1 cellular context compared by ENCODE assay signal in the genomic region with DNA sequence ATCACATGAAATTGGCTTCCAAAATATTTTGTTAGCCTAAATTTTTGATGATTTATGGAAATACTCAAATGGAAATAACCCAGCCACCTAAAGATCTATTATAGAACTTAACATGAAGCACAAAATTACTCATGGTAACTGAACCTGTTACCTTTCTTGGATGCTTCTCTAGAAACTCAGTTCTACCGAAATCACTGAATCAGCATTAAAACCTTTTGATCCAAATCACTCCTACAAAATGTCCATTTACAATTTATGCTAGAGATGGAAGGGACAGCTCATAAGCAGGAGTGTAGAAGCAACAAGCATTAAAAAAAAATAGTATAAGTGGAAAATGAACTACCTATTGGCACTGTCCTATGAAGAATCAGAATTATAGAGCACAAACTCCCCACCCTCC.
TF ChIP-seq lines count a peak whose summit lies in the region.

No MANE protein-coding gene starts in this region.

TF ChIP-seq in GM23338, 12 proteins besides CTCF, POLR2A, EP300 and RAD21 (continued from another document):
- TF ChIP-seq, protein P1, sequence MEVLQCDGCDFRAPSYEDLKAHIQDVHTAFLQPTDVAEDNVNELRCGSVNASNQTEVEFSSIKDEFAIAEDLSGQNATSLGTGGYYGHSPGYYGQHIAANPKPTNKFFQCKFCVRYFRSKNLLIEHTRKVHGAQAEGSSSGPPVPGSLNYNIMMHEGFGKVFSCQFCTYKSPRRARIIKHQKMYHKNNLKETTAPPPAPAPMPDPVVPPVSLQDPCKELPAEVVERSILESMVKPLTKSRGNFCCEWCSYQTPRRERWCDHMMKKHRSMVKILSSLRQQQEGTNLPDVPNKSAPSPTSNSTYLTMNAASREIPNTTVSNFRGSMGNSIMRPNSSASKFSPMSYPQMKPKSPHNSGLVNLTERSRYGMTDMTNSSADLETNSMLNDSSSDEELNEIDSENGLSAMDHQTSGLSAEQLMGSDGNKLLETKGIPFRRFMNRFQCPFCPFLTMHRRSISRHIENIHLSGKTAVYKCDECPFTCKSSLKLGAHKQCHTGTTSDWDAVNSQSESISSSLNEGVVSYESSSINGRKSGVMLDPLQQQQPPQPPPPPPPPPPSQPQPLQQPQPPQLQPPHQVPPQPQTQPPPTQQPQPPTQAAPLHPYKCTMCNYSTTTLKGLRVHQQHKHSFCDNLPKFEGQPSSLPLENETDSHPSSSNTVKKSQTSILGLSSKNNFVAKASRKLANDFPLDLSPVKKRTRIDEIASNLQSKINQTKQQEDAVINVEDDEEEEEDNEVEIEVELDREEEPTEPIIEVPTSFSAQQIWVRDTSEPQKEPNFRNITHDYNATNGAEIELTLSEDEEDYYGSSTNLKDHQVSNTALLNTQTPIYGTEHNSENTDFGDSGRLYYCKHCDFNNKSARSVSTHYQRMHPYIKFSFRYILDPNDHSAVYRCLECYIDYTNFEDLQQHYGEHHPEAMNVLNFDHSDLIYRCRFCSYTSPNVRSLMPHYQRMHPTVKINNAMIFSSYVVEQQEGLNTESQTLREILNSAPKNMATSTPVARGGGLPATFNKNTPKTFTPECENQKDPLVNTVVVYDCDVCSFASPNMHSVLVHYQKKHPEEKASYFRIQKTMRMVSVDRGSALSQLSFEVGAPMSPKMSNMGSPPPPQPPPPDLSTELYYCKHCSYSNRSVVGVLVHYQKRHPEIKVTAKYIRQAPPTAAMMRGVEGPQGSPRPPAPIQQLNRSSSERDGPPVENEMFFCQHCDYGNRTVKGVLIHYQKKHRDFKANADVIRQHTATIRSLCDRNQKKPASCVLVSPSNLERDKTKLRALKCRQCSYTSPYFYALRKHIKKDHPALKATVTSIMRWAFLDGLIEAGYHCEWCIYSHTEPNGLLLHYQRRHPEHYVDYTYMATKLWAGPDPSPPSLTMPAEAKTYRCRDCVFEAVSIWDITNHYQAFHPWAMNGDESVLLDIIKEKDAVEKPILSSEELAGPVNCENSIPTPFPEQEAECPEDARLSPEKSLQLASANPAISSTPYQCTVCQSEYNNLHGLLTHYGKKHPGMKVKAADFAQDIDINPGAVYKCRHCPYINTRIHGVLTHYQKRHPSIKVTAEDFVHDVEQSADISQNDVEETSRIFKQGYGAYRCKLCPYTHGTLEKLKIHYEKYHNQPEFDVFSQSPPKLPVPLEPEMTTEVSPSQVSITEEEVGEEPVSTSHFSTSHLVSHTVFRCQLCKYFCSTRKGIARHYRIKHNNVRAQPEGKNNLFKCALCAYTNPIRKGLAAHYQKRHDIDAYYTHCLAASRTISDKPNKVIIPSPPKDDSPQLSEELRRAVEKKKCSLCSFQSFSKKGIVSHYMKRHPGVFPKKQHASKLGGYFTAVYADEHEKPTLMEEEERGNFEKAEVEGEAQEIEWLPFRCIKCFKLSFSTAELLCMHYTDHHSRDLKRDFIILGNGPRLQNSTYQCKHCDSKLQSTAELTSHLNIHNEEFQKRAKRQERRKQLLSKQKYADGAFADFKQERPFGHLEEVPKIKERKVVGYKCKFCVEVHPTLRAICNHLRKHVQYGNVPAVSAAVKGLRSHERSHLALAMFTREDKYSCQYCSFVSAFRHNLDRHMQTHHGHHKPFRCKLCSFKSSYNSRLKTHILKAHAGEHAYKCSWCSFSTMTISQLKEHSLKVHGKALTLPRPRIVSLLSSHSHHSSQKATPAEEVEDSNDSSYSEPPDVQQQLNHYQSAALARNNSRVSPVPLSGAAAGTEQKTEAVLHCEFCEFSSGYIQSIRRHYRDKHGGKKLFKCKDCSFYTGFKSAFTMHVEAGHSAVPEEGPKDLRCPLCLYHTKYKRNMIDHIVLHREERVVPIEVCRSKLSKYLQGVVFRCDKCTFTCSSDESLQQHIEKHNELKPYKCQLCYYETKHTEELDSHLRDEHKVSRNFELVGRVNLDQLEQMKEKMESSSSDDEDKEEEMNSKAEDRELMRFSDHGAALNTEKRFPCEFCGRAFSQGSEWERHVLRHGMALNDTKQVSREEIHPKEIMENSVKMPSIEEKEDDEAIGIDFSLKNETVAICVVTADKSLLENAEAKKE (CRISPR knock-in tag; IDR thresholded peaks at IDR 0.05), result no peak
- TF ChIP-seq ZNF114 (CRISPR knock-in tag; IDR thresholded peaks at IDR 0.05) (no peak), CREB1 (CRISPR knock-in tag; IDR thresholded peaks at IDR 0.05; ENCODE audit: low read depth) (no peak), EZH2 (IDR thresholded peaks at IDR 0.05; ENCODE audit: low read depth, unreplicated experiment) (no peak), ZNF331 (CRISPR knock-in tag; IDR thresholded peaks at IDR 0.05; ENCODE audit: low read depth) (no peak), JUNB (IDR thresholded peaks at IDR 0.05; ENCODE audit: unreplicated experiment) (no peak), STAT1 (IDR thresholded peaks at IDR 0.05; ENCODE audit: unreplicated experiment) (no peak)
- TF ChIP-seq, protein P2, sequence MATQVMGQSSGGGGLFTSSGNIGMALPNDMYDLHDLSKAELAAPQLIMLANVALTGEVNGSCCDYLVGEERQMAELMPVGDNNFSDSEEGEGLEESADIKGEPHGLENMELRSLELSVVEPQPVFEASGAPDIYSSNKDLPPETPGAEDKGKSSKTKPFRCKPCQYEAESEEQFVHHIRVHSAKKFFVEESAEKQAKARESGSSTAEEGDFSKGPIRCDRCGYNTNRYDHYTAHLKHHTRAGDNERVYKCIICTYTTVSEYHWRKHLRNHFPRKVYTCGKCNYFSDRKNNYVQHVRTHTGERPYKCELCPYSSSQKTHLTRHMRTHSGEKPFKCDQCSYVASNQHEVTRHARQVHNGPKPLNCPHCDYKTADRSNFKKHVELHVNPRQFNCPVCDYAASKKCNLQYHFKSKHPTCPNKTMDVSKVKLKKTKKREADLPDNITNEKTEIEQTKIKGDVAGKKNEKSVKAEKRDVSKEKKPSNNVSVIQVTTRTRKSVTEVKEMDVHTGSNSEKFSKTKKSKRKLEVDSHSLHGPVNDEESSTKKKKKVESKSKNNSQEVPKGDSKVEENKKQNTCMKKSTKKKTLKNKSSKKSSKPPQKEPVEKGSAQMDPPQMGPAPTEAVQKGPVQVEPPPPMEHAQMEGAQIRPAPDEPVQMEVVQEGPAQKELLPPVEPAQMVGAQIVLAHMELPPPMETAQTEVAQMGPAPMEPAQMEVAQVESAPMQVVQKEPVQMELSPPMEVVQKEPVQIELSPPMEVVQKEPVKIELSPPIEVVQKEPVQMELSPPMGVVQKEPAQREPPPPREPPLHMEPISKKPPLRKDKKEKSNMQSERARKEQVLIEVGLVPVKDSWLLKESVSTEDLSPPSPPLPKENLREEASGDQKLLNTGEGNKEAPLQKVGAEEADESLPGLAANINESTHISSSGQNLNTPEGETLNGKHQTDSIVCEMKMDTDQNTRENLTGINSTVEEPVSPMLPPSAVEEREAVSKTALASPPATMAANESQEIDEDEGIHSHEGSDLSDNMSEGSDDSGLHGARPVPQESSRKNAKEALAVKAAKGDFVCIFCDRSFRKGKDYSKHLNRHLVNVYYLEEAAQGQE (IDR thresholded peaks at IDR 0.05; ENCODE audit: unreplicated experiment), result no peak
- TF ChIP-seq, protein P3, sequence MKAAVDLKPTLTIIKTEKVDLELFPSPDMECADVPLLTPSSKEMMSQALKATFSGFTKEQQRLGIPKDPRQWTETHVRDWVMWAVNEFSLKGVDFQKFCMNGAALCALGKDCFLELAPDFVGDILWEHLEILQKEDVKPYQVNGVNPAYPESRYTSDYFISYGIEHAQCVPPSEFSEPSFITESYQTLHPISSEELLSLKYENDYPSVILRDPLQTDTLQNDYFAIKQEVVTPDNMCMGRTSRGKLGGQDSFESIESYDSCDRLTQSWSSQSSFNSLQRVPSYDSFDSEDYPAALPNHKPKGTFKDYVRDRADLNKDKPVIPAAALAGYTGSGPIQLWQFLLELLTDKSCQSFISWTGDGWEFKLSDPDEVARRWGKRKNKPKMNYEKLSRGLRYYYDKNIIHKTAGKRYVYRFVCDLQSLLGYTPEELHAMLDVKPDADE (IDR thresholded peaks at IDR 0.05), result no peak
TF ChIP-seq in GM23338: peak in this region for 0.
